In genomic region chr20:53052380-53052779, GRCh38 we compare ENCODE assay signal across 26 cellular contexts.
"Had no signal": no experiment of that assay in that cellular context is flagged by ENCODE, and none has a peak within 500 bp of the region (broad histone marks: within the 10 kb centered on the region; RNA-seq: fewer than 3 reads in every experiment).

No MANE protein-coding gene starts in this region.

- H3K36me3 ChIP-seq: left lung, lower lobe of right lung, pancreas, prostate gland, sigmoid colon, spleen, suprapubic skin, thoracic aorta, tibial artery, upper lobe of right lung had no signal

- FAIRE-seq: keratinocyte, pancreas, small intestine had no signal

- H3K27me3 ChIP-seq: left lung, pancreas, spleen, suprapubic skin, tibial artery, upper lobe of right lung had no signal

- DNase-seq: hippocampal formation; kidney glomerular epithelial cell; left colon; left lung; lower lobe of right lung; mammary epithelial cell; mesenchymal stem cell; naive thymus-derived CD8-positive, alpha-beta T cell; nucleus accumbens; pancreas; posterior cingulate gyrus; retina; right cardiac atrium; sigmoid colon; small intestine; spleen; stimulated activated CD4-positive, alpha-beta T cell treated with anti-CD3 and anti-CD28 coated beads, Interleukin-4, amount 100 ng/mL, for 24 hours; stimulated activated naive CD4-positive, alpha-beta T cell; tibial artery; trophoblast cell; upper lobe of right lung had no signal

- ATAC-seq: left colon; left lung; lower lobe of right lung; naive thymus-derived CD8-positive, alpha-beta T cell; pancreas; right cardiac atrium; stimulated activated effector memory CD8-positive, alpha-beta T cell treated with anti-CD3 and anti-CD28 coated beads, Interleukin-12 subunit alpha, Interleukin-12 subunit beta, amount 100 ng/mL, for 72 hours; upper lobe of right lung had no signal

- H3K27ac ChIP-seq: left lung, lower lobe of right lung, pancreas, prostate gland, sigmoid colon, spleen, suprapubic skin, thoracic aorta, tibial artery, upper lobe of right lung had no signal

- H3K4me1 ChIP-seq: left lung, lower lobe of right lung, pancreas, prostate gland, sigmoid colon, spleen, suprapubic skin, tibial artery, upper lobe of right lung had no signal

- H3K9me3 ChIP-seq: left lung, pancreas, prostate gland, suprapubic skin, thoracic aorta, tibial artery, upper lobe of right lung had no signal

- H3K4me3 ChIP-seq: left lung, lower lobe of right lung, pancreas, prostate gland, sigmoid colon, spleen, suprapubic skin, thoracic aorta, tibial artery, upper lobe of right lung had no signal
